Comparison of ENCODE assay signal across 1 cellular context in the genomic region with DNA sequence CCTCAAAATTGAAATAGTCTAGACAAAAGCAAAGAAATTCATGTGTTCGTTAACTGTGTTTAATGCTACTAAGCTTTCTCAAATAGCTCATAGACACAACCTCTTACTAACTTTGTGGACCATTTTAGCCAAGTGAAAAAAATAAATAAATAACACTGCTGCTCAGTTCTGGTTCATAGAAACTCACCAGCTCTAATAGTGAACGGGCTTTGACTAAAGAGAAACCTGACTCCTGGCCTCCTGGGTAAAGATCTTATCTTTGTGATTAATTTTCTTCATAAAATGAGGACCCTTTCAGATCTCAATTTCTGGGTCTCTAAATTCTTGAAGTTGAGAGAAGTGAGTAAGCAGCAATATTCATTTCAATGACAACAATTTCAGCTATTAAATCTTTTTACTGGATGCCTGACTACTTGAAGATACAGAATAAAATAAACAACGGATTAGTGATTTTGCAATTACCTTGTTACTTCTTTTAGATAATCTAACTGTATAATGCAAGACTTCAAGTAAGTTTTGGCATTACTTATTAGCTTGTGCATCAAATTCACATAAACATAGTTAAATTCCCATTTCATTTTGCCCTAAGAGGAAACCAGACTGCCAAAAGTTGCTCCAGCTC.
TF ChIP-seq lines count a peak whose summit lies in the region.

No MANE protein-coding gene starts in this region.

TF ChIP-seq in GM23338, 12 proteins besides CTCF, POLR2A, EP300 and RAD21 (continued from another document):
- TF ChIP-seq, protein P1, sequence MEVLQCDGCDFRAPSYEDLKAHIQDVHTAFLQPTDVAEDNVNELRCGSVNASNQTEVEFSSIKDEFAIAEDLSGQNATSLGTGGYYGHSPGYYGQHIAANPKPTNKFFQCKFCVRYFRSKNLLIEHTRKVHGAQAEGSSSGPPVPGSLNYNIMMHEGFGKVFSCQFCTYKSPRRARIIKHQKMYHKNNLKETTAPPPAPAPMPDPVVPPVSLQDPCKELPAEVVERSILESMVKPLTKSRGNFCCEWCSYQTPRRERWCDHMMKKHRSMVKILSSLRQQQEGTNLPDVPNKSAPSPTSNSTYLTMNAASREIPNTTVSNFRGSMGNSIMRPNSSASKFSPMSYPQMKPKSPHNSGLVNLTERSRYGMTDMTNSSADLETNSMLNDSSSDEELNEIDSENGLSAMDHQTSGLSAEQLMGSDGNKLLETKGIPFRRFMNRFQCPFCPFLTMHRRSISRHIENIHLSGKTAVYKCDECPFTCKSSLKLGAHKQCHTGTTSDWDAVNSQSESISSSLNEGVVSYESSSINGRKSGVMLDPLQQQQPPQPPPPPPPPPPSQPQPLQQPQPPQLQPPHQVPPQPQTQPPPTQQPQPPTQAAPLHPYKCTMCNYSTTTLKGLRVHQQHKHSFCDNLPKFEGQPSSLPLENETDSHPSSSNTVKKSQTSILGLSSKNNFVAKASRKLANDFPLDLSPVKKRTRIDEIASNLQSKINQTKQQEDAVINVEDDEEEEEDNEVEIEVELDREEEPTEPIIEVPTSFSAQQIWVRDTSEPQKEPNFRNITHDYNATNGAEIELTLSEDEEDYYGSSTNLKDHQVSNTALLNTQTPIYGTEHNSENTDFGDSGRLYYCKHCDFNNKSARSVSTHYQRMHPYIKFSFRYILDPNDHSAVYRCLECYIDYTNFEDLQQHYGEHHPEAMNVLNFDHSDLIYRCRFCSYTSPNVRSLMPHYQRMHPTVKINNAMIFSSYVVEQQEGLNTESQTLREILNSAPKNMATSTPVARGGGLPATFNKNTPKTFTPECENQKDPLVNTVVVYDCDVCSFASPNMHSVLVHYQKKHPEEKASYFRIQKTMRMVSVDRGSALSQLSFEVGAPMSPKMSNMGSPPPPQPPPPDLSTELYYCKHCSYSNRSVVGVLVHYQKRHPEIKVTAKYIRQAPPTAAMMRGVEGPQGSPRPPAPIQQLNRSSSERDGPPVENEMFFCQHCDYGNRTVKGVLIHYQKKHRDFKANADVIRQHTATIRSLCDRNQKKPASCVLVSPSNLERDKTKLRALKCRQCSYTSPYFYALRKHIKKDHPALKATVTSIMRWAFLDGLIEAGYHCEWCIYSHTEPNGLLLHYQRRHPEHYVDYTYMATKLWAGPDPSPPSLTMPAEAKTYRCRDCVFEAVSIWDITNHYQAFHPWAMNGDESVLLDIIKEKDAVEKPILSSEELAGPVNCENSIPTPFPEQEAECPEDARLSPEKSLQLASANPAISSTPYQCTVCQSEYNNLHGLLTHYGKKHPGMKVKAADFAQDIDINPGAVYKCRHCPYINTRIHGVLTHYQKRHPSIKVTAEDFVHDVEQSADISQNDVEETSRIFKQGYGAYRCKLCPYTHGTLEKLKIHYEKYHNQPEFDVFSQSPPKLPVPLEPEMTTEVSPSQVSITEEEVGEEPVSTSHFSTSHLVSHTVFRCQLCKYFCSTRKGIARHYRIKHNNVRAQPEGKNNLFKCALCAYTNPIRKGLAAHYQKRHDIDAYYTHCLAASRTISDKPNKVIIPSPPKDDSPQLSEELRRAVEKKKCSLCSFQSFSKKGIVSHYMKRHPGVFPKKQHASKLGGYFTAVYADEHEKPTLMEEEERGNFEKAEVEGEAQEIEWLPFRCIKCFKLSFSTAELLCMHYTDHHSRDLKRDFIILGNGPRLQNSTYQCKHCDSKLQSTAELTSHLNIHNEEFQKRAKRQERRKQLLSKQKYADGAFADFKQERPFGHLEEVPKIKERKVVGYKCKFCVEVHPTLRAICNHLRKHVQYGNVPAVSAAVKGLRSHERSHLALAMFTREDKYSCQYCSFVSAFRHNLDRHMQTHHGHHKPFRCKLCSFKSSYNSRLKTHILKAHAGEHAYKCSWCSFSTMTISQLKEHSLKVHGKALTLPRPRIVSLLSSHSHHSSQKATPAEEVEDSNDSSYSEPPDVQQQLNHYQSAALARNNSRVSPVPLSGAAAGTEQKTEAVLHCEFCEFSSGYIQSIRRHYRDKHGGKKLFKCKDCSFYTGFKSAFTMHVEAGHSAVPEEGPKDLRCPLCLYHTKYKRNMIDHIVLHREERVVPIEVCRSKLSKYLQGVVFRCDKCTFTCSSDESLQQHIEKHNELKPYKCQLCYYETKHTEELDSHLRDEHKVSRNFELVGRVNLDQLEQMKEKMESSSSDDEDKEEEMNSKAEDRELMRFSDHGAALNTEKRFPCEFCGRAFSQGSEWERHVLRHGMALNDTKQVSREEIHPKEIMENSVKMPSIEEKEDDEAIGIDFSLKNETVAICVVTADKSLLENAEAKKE (CRISPR knock-in tag; IDR thresholded peaks at IDR 0.05), result no peak
- TF ChIP-seq EZH2phosphoT487 (IDR thresholded peaks at IDR 0.05; ENCODE audit: unreplicated experiment) (no peak), ZNF114 (CRISPR knock-in tag; IDR thresholded peaks at IDR 0.05) (no peak), NANOG (IDR thresholded peaks at IDR 0.05; ENCODE audit: borderline replicate concordance) (no peak)
- TF ChIP-seq, protein P2, sequence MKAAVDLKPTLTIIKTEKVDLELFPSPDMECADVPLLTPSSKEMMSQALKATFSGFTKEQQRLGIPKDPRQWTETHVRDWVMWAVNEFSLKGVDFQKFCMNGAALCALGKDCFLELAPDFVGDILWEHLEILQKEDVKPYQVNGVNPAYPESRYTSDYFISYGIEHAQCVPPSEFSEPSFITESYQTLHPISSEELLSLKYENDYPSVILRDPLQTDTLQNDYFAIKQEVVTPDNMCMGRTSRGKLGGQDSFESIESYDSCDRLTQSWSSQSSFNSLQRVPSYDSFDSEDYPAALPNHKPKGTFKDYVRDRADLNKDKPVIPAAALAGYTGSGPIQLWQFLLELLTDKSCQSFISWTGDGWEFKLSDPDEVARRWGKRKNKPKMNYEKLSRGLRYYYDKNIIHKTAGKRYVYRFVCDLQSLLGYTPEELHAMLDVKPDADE (IDR thresholded peaks at IDR 0.05), result no peak
